In the genomic region with DNA sequence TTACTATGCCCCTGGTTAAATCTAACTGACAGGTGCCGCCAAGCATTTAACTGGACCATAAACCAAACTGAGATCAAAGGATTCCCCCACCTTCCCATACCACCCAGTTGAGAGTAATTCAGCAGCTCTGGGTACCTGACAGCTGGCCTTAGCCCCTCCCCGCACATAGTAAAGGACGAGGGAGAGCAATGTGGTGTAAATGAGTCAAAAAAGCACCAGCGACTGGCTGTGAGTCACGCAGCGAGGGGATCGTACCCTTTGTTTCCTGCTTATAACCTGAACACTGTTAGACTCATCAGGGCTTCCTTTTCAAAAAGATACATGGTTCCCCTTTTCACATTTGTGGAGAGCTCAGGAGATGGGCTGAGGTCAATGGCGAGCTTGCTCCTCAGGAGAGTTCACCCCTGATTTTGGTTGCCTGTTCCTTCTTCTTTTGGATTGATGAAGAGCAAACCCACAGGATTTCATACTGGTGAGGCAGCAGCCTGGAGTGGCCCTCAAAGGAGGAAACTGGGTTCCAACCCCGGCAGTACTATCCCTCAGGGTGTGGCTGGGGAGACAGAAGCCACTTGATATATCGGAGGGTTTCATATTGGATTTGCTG, we compare ENCODE assay signal across 8 cellular contexts.
DNase-seq lines count a peak whose midpoint lies in the region; ATAC-seq, FAIRE-seq and TF ChIP-seq lines count a peak whose summit lies in the region.

No MANE protein-coding gene starts in this region.

- DNase-seq in GM19239 (ENCODE audit: insufficient read length, low spot score) (peak; percentile 69), SW480 (ENCODE audit: low spot score) (peak; percentile 94), right atrium auricular region (ENCODE audit: low spot score) (no peak), DMS114 treated with DMSO at 0.1 percent for 48 hours (lab: John Stamatoyannopoulos, UW; ENCODE audit: unreplicated experiment) (no peak), D721Med (ENCODE audit: insufficient read length, low spot score) (no peak)
- DNase-seq in central memory CD4-positive, alpha-beta T cell, result peak; percentile 4
- peak; percentile 57 to 66 for DNase-seq in stimulated activated CD4-positive, alpha-beta T cell treated with anti-CD3 and anti-CD28 coated beads, Interleukin-2, amount 100 ng/mL, for 48 hours

- H3K27me3 ChIP-seq in right atrium auricular region, result no peaks in the 10 kb centered on the region

- H3K4me1 ChIP-seq in right atrium auricular region, result no peaks in the 10 kb centered on the region

- FAIRE-seq in GM19239 (lab: Jason Lieb, UNC) (peak; percentile 76), D721Med (lab: Jason Lieb, UNC) (no peak)

- H3K4me3 ChIP-seq in right atrium auricular region, result no peak overlapping the region

- H3K9me3 ChIP-seq in right atrium auricular region, result no peaks in the 10 kb centered on the region

- no peak overlapping the region for H3K27ac ChIP-seq in right atrium auricular region

- ATAC-seq in HG03097 (IDR thresholded peaks at IDR 0.05; ENCODE audit: low FRiP score, unreplicated experiment), result peak; percentile 65

- TF ChIP-seq CTCF in right atrium auricular region (IDR thresholded peaks at IDR 0.05), result no peak
- TF ChIP-seq CTCF in D721Med (IDR thresholded peaks at IDR 0.05; ENCODE audit: insufficient read depth, missing control alignments), result no peak

- H3K36me3 ChIP-seq in right atrium auricular region, result no peaks in the 10 kb centered on the region

Comparison
In these comparisons a context has a peak if more than half of its experiments do, and no peak if none do; other contexts are left out.
1. DNase-seq: peak in GM19239 (single experiment), SW480 (single experiment), central memory CD4-positive, alpha-beta T cell (single experiment) and stimulated activated CD4-positive, alpha-beta T cell treated with anti-CD3 and anti-CD28 coated beads, Interleukin-2, amount 100 ng/mL, for 48 hours (2 of 2); none in right atrium auricular region (single experiment), DMS114 treated with DMSO at 0.1 percent for 48 hours (single experiment) and D721Med (single experiment).